9 cellular contexts compared by ENCODE assay signal in the genomic region with DNA sequence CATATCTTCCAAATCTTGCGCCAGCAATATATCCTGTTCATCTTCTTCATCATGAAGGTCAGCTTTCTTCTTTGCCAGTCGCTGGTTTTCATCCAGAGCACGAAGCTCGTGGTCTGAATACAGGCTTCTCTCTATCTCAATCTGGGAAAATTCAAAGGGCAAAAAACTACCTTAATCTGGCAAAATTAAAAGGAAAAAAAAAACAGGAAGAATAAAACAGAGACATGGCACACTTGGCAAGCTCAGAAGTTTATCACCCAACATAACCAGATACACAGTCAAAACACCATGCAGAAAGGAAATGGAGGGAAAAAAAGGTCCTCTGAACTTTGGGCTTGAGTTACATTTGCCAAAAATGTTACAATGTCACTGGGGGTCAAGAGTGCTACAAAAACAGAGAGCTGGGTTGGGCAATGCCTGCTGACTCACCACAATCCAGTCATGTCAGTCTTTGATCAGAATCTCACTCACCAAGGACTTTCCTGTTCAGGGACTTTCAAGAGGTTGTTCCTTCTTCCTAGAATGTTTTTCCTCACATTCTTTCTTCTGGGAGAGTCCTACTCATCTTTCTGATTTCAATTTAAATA. TPM values are rescaled to one million over a fixed set of nuclear protein-coding genes. Genes with fewer than 3 reads are reported as not detected.
DNase-seq lines count a peak whose midpoint lies in the region; ATAC-seq and TF ChIP-seq lines count a peak whose summit lies in the region.
"Had no signal": no experiment of that assay in that cellular context is flagged by ENCODE, and none has a peak within 500 bp of the region (broad histone marks: within the 10 kb centered on the region; RNA-seq: fewer than 3 reads in every experiment).

No MANE protein-coding gene starts in this region.

- H3K56ac ChIP-seq in mesendoderm (ENCODE audit: low read length): no peak overlapping the region

- no peak for TF ChIP-seq CTCF in CD8-positive, alpha-beta T cell (IDR thresholded peaks at IDR 0.05)
- no peak for TF ChIP-seq CTCF in adrenal gland (IDR thresholded peaks at IDR 0.05)

- H3K36me3 Mint-ChIP-seq in CD8-positive, alpha-beta T cell: peaks cover 52% of the 10 kb centered on the region

- peak in 1 of 2 donors; percentile 49 for TF ChIP-seq POLR2A in adrenal gland (IDR thresholded peaks at IDR 0.05)

- in situ Hi-C loops in KBM-7 (cut with MboI; ENCODE audit: low pct_unique_long_range_greater_than_20kb, low sequenced_read_pairs): loop anchor here (10.0 kb wide), 1 partner anchor 159 kb away; a partner anchor contains a TSS

- H2BK5ac ChIP-seq in mesendoderm (ENCODE audit: low read length): no peak overlapping the region

- peaks cover 20% of the 10 kb centered on the region for H3K79me2 ChIP-seq in mesendoderm (ENCODE audit: control insufficient read depth, insufficient read depth, low read length)

- H3K4me2 ChIP-seq in mesendoderm (ENCODE audit: low read length): no peak overlapping the region

- H3K4me3 Mint-ChIP-seq in CD8-positive, alpha-beta T cell: peak overlapping the region; percentile 42

- CTCF ChIA-PET in CD8-positive, alpha-beta T cell (lab: Charles Lee): interaction anchor here (0.7 to 1.6 kb wide), 3 partner anchors 10 to 432 kb away, joined by 3 to 4 read pairs (median 3); no protein-coding TSS in a partner anchor

- no peaks in the 10 kb centered on the region for H3K9me3 Mint-ChIP-seq in CD8-positive, alpha-beta T cell

- POLR2A ChIA-PET in CD8-positive, alpha-beta T cell (lab: Charles Lee): no interaction called here

- peaks cover 27% of the 10 kb centered on the region for H3K4me1 Mint-ChIP-seq in CD8-positive, alpha-beta T cell (ENCODE audit: low read depth)

- peaks cover 20% of the 10 kb centered on the region for H3K36me3 ChIP-seq in CD8-positive, alpha-beta T cell (ENCODE audit: insufficient read depth, low read length)
- H3K36me3 ChIP-seq in adrenal gland (replicated peaks in 1 of 2): peaks cover 0 to 34% of the 10 kb centered on the region in 2 donors
- peaks cover 5% of the 10 kb centered on the region for H3K36me3 ChIP-seq in mesendoderm (ENCODE audit: control insufficient read depth, insufficient read depth, low read length)

- no peak overlapping the region for H2BK15ac ChIP-seq in mesendoderm (replicated peaks; ENCODE audit: low read depth)

- WGBS in adrenal gland, 4 donors: 34 to 64% (median 56%) methylated on average over 4 of the region's 4 CpGs
- no CpG with 5 or more reads among the region's 4 CpGs for WGBS in mesendoderm (ENCODE audit: extremely low coverage, insufficient coverage, low lambda C conversion rate)

- H3K27me3 ChIP-seq in CD8-positive, alpha-beta T cell (ENCODE audit: insufficient read depth, low read length): no peaks in the 10 kb centered on the region
- no peaks in the 10 kb centered on the region for H3K27me3 ChIP-seq in adrenal gland
- no peaks in the 10 kb centered on the region for H3K27me3 ChIP-seq in mesendoderm (ENCODE audit: insufficient read depth, low read length, poor library complexity)

- peak overlapping the region; percentile 8 for H3K27ac Mint-ChIP-seq in CD8-positive, alpha-beta T cell

- H3K27me3 Mint-ChIP-seq in CD8-positive, alpha-beta T cell (ENCODE audit: low read depth): no peaks in the 10 kb centered on the region

- H3K79me1 ChIP-seq in mesendoderm (ENCODE audit: low read length): peaks cover 14% of the 10 kb centered on the region

- H3K23ac ChIP-seq in mesendoderm (ENCODE audit: low read length): no peak overlapping the region

- intact Hi-C loops in CD8-positive, alpha-beta T cell (cut with DNase I, micrococcal nuclease): loop anchor here in 1 of 2 experiments (2.0 to 10.0 kb wide), 4 partner anchors 155 to 1109 kb away; a partner anchor contains a TSS
- intact Hi-C loops in adrenal gland (cut with DNase I): no loop called here
- intact Hi-C loops in sciatic nerve (cut with DNase I): no loop called here

- no peaks in the 10 kb centered on the region for H3K9me3 ChIP-seq in CD8-positive, alpha-beta T cell (ENCODE audit: low read length)
- no peaks in the 10 kb centered on the region for H3K9me3 ChIP-seq in adrenal gland (replicated peaks in 1 of 3)

- H2BK120ac ChIP-seq in mesendoderm (ENCODE audit: low read depth, low read length): no peak overlapping the region

- no peak overlapping the region for H4K5ac ChIP-seq in mesendoderm (ENCODE audit: low read length)

- no peak overlapping the region for H2AK5ac ChIP-seq in mesendoderm (ENCODE audit: low read length)

- peaks cover 17% of the 10 kb centered on the region for H3K4me1 ChIP-seq in CD8-positive, alpha-beta T cell (ENCODE audit: insufficient read depth, low read length)
- H3K4me1 ChIP-seq in adrenal gland (replicated peaks in 1 of 2): peaks cover 37 to 59% of the 10 kb centered on the region in 2 donors
- H3K4me1 ChIP-seq in mesendoderm (ENCODE audit: control insufficient read depth, low read depth, low read length): peaks cover 1% of the 10 kb centered on the region

- ATAC-seq in CD8-positive, alpha-beta T cell: no peak
- ATAC-seq in GM18520 (IDR thresholded peaks at IDR 0.05; ENCODE audit: unreplicated experiment): no peak
- no peak for ATAC-seq in sciatic nerve
- ATAC-seq in GM18861 (IDR thresholded peaks at IDR 0.05; ENCODE audit: unreplicated experiment): no peak

- H3K4ac ChIP-seq in mesendoderm (ENCODE audit: low read depth, low read length): no peak overlapping the region

- H3K18ac ChIP-seq in mesendoderm (ENCODE audit: low read length): no peak overlapping the region

- no peak for DNase-seq in CD8-positive, alpha-beta T cell
- DNase-seq in KBM-7 (peak; percentile 39), adrenal gland (peak; percentile 59 to 90 (median 83)), mesendoderm (peak; percentile 36), NCI-H146 treated with DMSO at 0.1 percent for 48 hours (lab: John Stamatoyannopoulos, UW; ENCODE audit: unreplicated experiment) (no peak), sciatic nerve (ENCODE audit: low spot score) (no peak)
- DNase-seq: SHP77 had no signal

- no peak overlapping the region for H3K9ac ChIP-seq in mesendoderm (ENCODE audit: low read length)

- H4K8ac ChIP-seq in mesendoderm (ENCODE audit: low read depth, low read length): no peak overlapping the region

- no peak overlapping the region for H3K4me3 ChIP-seq in CD8-positive, alpha-beta T cell (ENCODE audit: low read depth, low read length)
- H3K4me3 ChIP-seq in adrenal gland (no peak overlapping the region), mesendoderm (ENCODE audit: low read length) (no peak overlapping the region)

- H3K27ac ChIP-seq in CD8-positive, alpha-beta T cell (ENCODE audit: low read depth, low read length): no peak overlapping the region
- peak overlapping the region; percentile 10 to 96 (median 92) for H3K27ac ChIP-seq in adrenal gland
- H3K27ac ChIP-seq in mesendoderm (ENCODE audit: low read depth, low read length): no peak overlapping the region

RNA-seq across cellular contexts. Expression of a gene that starts 1.5 kb away (rescaled TPM):
- total RNA-seq in CD8-positive, alpha-beta T cell: 10 to 100 TPM; 11.8 to 12.6 TPM
- total RNA-seq in adrenal gland (10 to 100 TPM; 35.6 to 95.0 (median 45.1) TPM), sciatic nerve (17.6 TPM)
- polyA plus RNA-seq in adrenal gland: 100 to 1,000 TPM in 1 of 3 donors, 10 to 100 TPM in 2; 31.7 to 103 (median 36.7) TPM
- polyA plus RNA-seq in mesendoderm (2013, experiment 1 of 2): 40.4 TPM
- polyA plus RNA-seq in mesendoderm (2013, experiment 2 of 2): 41.5 TPM

RNA-seq across cellular contexts. Expression of a gene that starts 1.8 kb away (rescaled TPM):
- 1 to 10 TPM; 7.4 to 9.6 TPM for total RNA-seq in CD8-positive, alpha-beta T cell
- total RNA-seq in adrenal gland: 100 to 1,000 TPM in 1 of 8 donors, 10 to 100 TPM in 7; 47.7 to 105 (median 53.5) TPM
- 100 to 1,000 TPM in 1 of 3 donors, 10 to 100 TPM in 2; 41.3 to 121 (median 61.9) TPM for polyA plus RNA-seq in adrenal gland
- 62.4 TPM for polyA plus RNA-seq in mesendoderm (2013, experiment 1 of 2)
- 61.5 TPM for polyA plus RNA-seq in mesendoderm (2013, experiment 2 of 2)
- total RNA-seq in sciatic nerve: 23.1 TPM

Comparison
In these comparisons a context has a peak if more than half of its experiments do, and no peak if none do; other contexts are left out.
1. DNase-seq: peak in KBM-7 (single experiment), adrenal gland (7 of 7) and mesendoderm (single experiment); none in CD8-positive, alpha-beta T cell (0 of 7), NCI-H146 treated with DMSO at 0.1 percent for 48 hours (single experiment) and sciatic nerve (single experiment).
2. H3K27ac ChIP-seq: peak in adrenal gland (5 of 5); none in CD8-positive, alpha-beta T cell (single experiment) and mesendoderm (single experiment).